In the genomic region with DNA sequence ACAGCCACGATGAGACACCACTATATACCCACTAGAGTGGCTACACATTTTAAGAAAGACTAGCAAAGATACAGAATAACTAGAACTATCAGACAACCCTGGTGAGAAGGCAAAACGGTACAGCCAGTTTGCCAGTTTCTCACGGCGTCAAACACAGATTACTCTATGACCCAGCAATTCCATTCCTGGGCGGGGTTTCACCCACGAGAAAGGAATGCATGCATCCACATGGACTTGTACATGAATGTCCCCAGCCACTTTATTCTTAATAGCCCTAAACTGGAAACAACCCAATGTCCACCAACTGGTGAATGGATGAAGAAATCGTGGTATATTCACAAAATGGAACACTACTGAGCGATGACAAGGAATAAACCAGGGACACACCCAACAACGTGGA, we compare ENCODE assay signal across 25 cellular contexts.
DNase-seq lines count a peak whose midpoint lies in the region; ATAC-seq, FAIRE-seq and TF ChIP-seq lines count a peak whose summit lies in the region.
"Had no signal": no experiment of that assay in that cellular context is flagged by ENCODE, and none has a peak within 500 bp of the region (broad histone marks: within the 10 kb centered on the region; RNA-seq: fewer than 3 reads in every experiment).

No MANE protein-coding gene starts in this region.

- H3K27ac Mint-ChIP-seq in CD8-positive, alpha-beta T cell, result no peak overlapping the region
- H3K27ac Mint-ChIP-seq: activated CD8-positive, alpha-beta T cell treated with anti-CD3 and anti-CD28 coated beads for 36 hours; activated naive CD4-positive, alpha-beta T cell treated with anti-CD3 and anti-CD28 coated beads, Interleukin-2, amount 50 U/mL, for 24 hours; nephron had no signal

- 85% methylated on average over 9 of the region's 9 CpGs for WGBS in mammary epithelial cell (ENCODE audit: low coverage, missing lambda C conversion rate)
- WGBS in mesodermal cell (ENCODE audit: insufficient coverage in 2 of 2), 2 experiments, result 95 to 98% methylated on average over 4 to 5 of the region's 9 CpGs

- H3K36me3 ChIP-seq in mammary epithelial cell (ENCODE audit: insufficient read depth, low read length) (peaks cover 3% of the 10 kb centered on the region), mesodermal cell (ENCODE audit: control insufficient read depth, insufficient read depth, low read length) (peaks cover 56% of the 10 kb centered on the region)
- no peaks in the 10 kb centered on the region for H3K36me3 ChIP-seq in CD8-positive, alpha-beta T cell (ENCODE audit: insufficient read depth, low read length)
- H3K36me3 ChIP-seq: spleen, suprapubic skin had no signal

- no TSS peak for BruUV-seq in mammary epithelial cell (replicated peaks; lab: Mats Ljungman, UMichigan)

- no peaks in the 10 kb centered on the region for H3K27me3 ChIP-seq in mammary epithelial cell (ENCODE audit: insufficient read depth, low read length)
- peaks cover 5% of the 10 kb centered on the region for H3K27me3 ChIP-seq in CD8-positive, alpha-beta T cell (ENCODE audit: insufficient read depth, low read length)
- H3K27me3 ChIP-seq: suprapubic skin had no signal

- H2AFZ ChIP-seq in mammary epithelial cell (ENCODE audit: low read depth, low read length), result no peak overlapping the region

- H4K20me1 ChIP-seq in mammary epithelial cell (ENCODE audit: insufficient read depth, low read length), result no peaks in the 10 kb centered on the region

- H3K4me1 Mint-ChIP-seq in CD8-positive, alpha-beta T cell (ENCODE audit: low read depth), result no peaks in the 10 kb centered on the region
- H3K4me1 Mint-ChIP-seq: activated naive CD4-positive, alpha-beta T cell treated with anti-CD3 and anti-CD28 coated beads, Interleukin-2, amount 50 U/mL, for 24 hours; nephron had no signal

- DNase-seq in A172 (ENCODE audit: low spot score) (peak; percentile 40), HTR-8/SVneo (ENCODE audit: insufficient read length, low spot score) (no peak), mammary epithelial cell (peak; percentile 9), NCI-H524 (lab: John Stamatoyannopoulos, UW) (no peak), GM19238 (ENCODE audit: insufficient read length, low spot score) (no peak)
- no peak for DNase-seq in CD8-positive, alpha-beta T cell
- DNase-seq: activated CD8-positive, alpha-beta T cell treated with anti-CD3 and anti-CD28 coated beads for 36 hours; activated T-cell treated with anti-CD3 and anti-CD28 coated beads, Interleukin-2, amount 50 U/mL, for 48 hours; GOT3; head of caudate nucleus; kidney; NCI-H187 treated with DMSO at 0.1 percent for 48 hours; NCI-H446 treated with DMSO at 0.1 percent for 48 hours; posterior cingulate gyrus; SHP77; spleen; T-helper 2 cell had no signal

- in situ Hi-C loops in mammary epithelial cell (cut with MboI; ENCODE audit: low sequenced_read_pairs in 2 of 2), result no loop called here

- POLR2A ChIA-PET in CD8-positive, alpha-beta T cell (lab: Charles Lee), result no interaction called here

- no peak overlapping the region for H3K4me2 ChIP-seq in mammary epithelial cell (ENCODE audit: insufficient read depth, low read depth, low read length)

- H3K9me3 ChIP-seq in mammary epithelial cell (replicated peaks; ENCODE audit: insufficient read depth, low read length) (no peaks in the 10 kb centered on the region), mesodermal cell (ENCODE audit: control insufficient read depth, low read length) (no peaks in the 10 kb centered on the region)
- H3K9me3 ChIP-seq in CD8-positive, alpha-beta T cell (ENCODE audit: low read length), result no peaks in the 10 kb centered on the region
- H3K9me3 ChIP-seq: spleen, suprapubic skin had no signal

- intact Hi-C loops in mammary epithelial cell (cut with micrococcal nuclease), result no loop called here
- intact Hi-C loops in CD8-positive, alpha-beta T cell (cut with DNase I, micrococcal nuclease), result no loop called here

- H3K36me3 Mint-ChIP-seq in CD8-positive, alpha-beta T cell, result no peaks in the 10 kb centered on the region
- H3K36me3 Mint-ChIP-seq: activated naive CD4-positive, alpha-beta T cell treated with anti-CD3 and anti-CD28 coated beads, Interleukin-2, amount 50 U/mL, for 24 hours had no signal

- H3K79me2 ChIP-seq in mammary epithelial cell (ENCODE audit: insufficient read depth, low read length), result no peaks in the 10 kb centered on the region

- H3K27ac ChIP-seq in mammary epithelial cell (ENCODE audit: insufficient read depth, low read depth, low read length), result no peak overlapping the region
- H3K27ac ChIP-seq in mesodermal cell (ENCODE audit: low read depth, low read length, severe bottlenecking), result peak overlapping the region; percentile 31
- no peak overlapping the region for H3K27ac ChIP-seq in CD8-positive, alpha-beta T cell (ENCODE audit: low read depth, low read length)
- H3K27ac ChIP-seq: C4-2B, spleen, suprapubic skin had no signal

- peak; percentile 51 for FAIRE-seq in HTR-8/SVneo (lab: Jason Lieb, UNC)
- FAIRE-seq: A204.1, kidney had no signal

- no peak for ATAC-seq in GM18858 (IDR thresholded peaks at IDR 0.05; ENCODE audit: unreplicated experiment)
- ATAC-seq in CD8-positive, alpha-beta T cell, result no peak
- ATAC-seq: activated CD8-positive, alpha-beta T cell treated with anti-CD3 and anti-CD28 coated beads for 36 hours had no signal

- H3K4me3 Mint-ChIP-seq in CD8-positive, alpha-beta T cell, result no peak overlapping the region
- H3K4me3 Mint-ChIP-seq: activated CD8-positive, alpha-beta T cell treated with anti-CD3 and anti-CD28 coated beads for 36 hours; activated naive CD4-positive, alpha-beta T cell treated with anti-CD3 and anti-CD28 coated beads, Interleukin-2, amount 50 U/mL, for 24 hours; mesothelial cell of epicardium; nephron had no signal

- CTCF ChIA-PET in mammary epithelial cell (lab: Charles Lee; ENCODE audit: low non-redundant PET), result no interaction called here
- CTCF ChIA-PET in CD8-positive, alpha-beta T cell (lab: Charles Lee), result no interaction called here

- H3K4me1 ChIP-seq in mammary epithelial cell (ENCODE audit: insufficient read depth, low read length) (peaks cover 17% of the 10 kb centered on the region), mesodermal cell (ENCODE audit: control insufficient read depth, insufficient read depth, low read length, poor library complexity, severe bottlenecking) (peaks cover 3% of the 10 kb centered on the region)
- no peaks in the 10 kb centered on the region for H3K4me1 ChIP-seq in CD8-positive, alpha-beta T cell (ENCODE audit: insufficient read depth, low read length)
- H3K4me1 ChIP-seq: spleen, suprapubic skin had no signal

- dilution Hi-C loops in mammary epithelial cell (cut with HindIII; ENCODE audit: low sequenced_read_pairs), result no loop called here

- no peak overlapping the region for H3K4me3 ChIP-seq in mammary epithelial cell (replicated peaks in 1 of 3; ENCODE audit: insufficient read depth in 1 of 3, low read depth in 2 of 3, low read length in 3 of 3)
- no peak overlapping the region for H3K4me3 ChIP-seq in mesodermal cell (ENCODE audit: extremely low read depth, insufficient read depth, low read length, poor library complexity, severe bottlenecking)
- H3K4me3 ChIP-seq in CD8-positive, alpha-beta T cell (ENCODE audit: low read depth, low read length), result no peak overlapping the region
- H3K4me3 ChIP-seq: spleen, suprapubic skin had no signal

- peaks cover 5% of the 10 kb centered on the region for H3K27me3 Mint-ChIP-seq in CD8-positive, alpha-beta T cell (ENCODE audit: low read depth)

- no peaks in the 10 kb centered on the region for H3K9me3 Mint-ChIP-seq in CD8-positive, alpha-beta T cell
- H3K9me3 Mint-ChIP-seq: activated CD8-positive, alpha-beta T cell treated with anti-CD3 and anti-CD28 coated beads for 36 hours; activated naive CD4-positive, alpha-beta T cell treated with anti-CD3 and anti-CD28 coated beads, Interleukin-2, amount 50 U/mL, for 24 hours; nephron had no signal

- no peak overlapping the region for H3K9ac ChIP-seq in mammary epithelial cell (ENCODE audit: insufficient read depth, low read length)

- TF ChIP-seq CTCF in mammary epithelial cell (conservative IDR thresholded peaks at IDR 0.05 in 1 of 2, IDR thresholded peaks at IDR 0.05 in 1 of 2; ENCODE audit: extremely low read depth in 1 of 2, insufficient read depth in 1 of 2, low read depth in 1 of 2, low read length in 2 of 2), result no peak
- no peak for TF ChIP-seq CTCF in CD8-positive, alpha-beta T cell (IDR thresholded peaks at IDR 0.05)

Comparison
In these comparisons a context has a peak if more than half of its experiments do, and no peak if none do; other contexts are left out.
1. DNase-seq: peak in A172 (single experiment) and mammary epithelial cell (single experiment); none in HTR-8/SVneo (single experiment), NCI-H524 (0 of 2), GM19238 (single experiment) and CD8-positive, alpha-beta T cell (0 of 7).